In the genomic region with DNA sequence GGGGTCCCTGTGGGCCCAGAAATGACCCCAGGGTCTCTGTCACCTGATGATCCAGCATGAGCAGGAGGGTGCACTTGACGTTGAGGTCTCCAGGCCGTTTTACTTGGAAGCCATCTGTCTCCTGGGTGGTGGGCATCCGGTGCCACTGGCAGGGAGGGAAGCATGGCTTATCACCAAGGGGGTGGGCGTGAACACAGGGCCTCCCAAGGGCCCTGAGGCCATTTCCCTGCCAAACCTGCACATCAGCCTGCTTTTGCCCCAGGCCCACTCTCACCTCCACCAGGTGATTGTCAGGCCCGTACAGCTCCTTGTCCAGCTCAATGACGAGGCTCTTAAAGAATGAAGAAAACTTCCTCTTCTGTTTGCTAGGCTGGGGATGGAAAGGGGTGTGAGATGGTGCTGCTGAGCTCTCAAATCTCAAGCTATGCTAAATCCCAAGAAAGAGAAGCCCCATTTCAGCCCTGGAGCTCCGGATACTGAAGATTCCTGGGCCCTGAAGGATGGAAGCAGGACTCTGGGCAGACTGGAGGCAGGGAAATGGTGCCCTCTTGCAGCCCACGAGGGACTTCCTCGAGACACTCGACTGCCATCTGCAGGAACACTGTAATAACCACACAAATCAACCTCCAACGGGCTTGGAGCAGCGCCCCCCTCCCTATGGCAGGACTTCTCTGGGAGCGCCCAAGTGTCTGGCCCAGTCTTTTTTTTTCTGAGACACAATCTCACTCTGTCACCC, we compare ENCODE assay signal across 8 cellular contexts. TPM values are rescaled to one million over a fixed set of nuclear protein-coding genes. Genes with fewer than 3 reads are reported as not detected.
DNase-seq lines count a peak whose midpoint lies in the region; ATAC-seq and TF ChIP-seq lines count a peak whose summit lies in the region.

No MANE protein-coding gene starts in this region.

- ATAC-seq in HG03066 (IDR thresholded peaks at IDR 0.05; ENCODE audit: low read depth, unreplicated experiment) (peak; percentile 61), upper lobe of right lung (peak; percentile 66)

- DNase-seq in activated gamma-delta T cell treated with Interleukin-2 at 50 U/mL for 16 hours (peak; percentile 57), activated gamma-delta T cell (lab: John Stamatoyannopoulos, UW) (no peak), NCI-H524 (lab: John Stamatoyannopoulos, UW) (peak; percentile 71 to 90), mucosa of gallbladder (ENCODE audit: low spot score) (peak; percentile 58), upper lobe of right lung (no peak)
- peak; percentile 60 for DNase-seq in activated CD4-positive, alpha-beta T cell treated with anti-CD3 and anti-CD28 coated beads, Interleukin-2, amount 50 U/mL, for 1 hour
- peak; percentile 35 for DNase-seq in effector CD8-positive, alpha-beta T cell (lab: John Stamatoyannopoulos, UW)

- peaks cover 79% of the 10 kb centered on the region for H3K36me3 ChIP-seq in upper lobe of right lung

- peaks cover 28% of the 10 kb centered on the region for H3K4me1 ChIP-seq in upper lobe of right lung

- TF ChIP-seq CTCF in upper lobe of right lung (IDR thresholded peaks at IDR 0.05) = peak; percentile 56

- intact Hi-C loops in upper lobe of right lung (cut with DNase I) = no loop called here

- H3K4me3 ChIP-seq in upper lobe of right lung = no peak overlapping the region

- no peaks in the 10 kb centered on the region for H3K27me3 ChIP-seq in upper lobe of right lung

- H3K27ac ChIP-seq in upper lobe of right lung = no peak overlapping the region

- no peaks in the 10 kb centered on the region for H3K9me3 ChIP-seq in upper lobe of right lung

RNA-seq across cellular contexts. Expression of a gene that starts 7.1 kb away (rescaled TPM):
- 43.1 TPM for total RNA-seq in mucosa of gallbladder
- 39.4 TPM for total RNA-seq in upper lobe of right lung

RNA-seq across cellular contexts. Expression of a gene that starts 7.4 kb away (rescaled TPM):
- total RNA-seq in mucosa of gallbladder (112 TPM), upper lobe of right lung (105 TPM)

RNA-seq across cellular contexts. Expression of a gene that starts 7.9 kb away (rescaled TPM):
- total RNA-seq in mucosa of gallbladder = 84.7 TPM
- 74.6 TPM for total RNA-seq in upper lobe of right lung

RNA-seq across cellular contexts. Expression of a gene that starts 38.9 kb away (rescaled TPM):
- total RNA-seq in mucosa of gallbladder (not detected), upper lobe of right lung (not detected)

RNA-seq across cellular contexts. Expression of a gene that starts 47.1 kb away (rescaled TPM):
- total RNA-seq in mucosa of gallbladder (not detected), upper lobe of right lung (not detected)

Comparison
In these comparisons a context has a peak if more than half of its experiments do, and no peak if none do; other contexts are left out.
1. DNase-seq: peak in activated gamma-delta T cell treated with Interleukin-2 at 50 U/mL for 16 hours (single experiment), NCI-H524 (2 of 2), activated CD4-positive, alpha-beta T cell treated with anti-CD3 and anti-CD28 coated beads, Interleukin-2, amount 50 U/mL, for 1 hour (single experiment), effector CD8-positive, alpha-beta T cell (single experiment) and mucosa of gallbladder (single experiment); none in activated gamma-delta T cell (single experiment) and upper lobe of right lung (single experiment).